Comparison of ENCODE assay signal across 8 cellular contexts in genomic region chr19:6811906-6812305, GRCh38. TPM values are rescaled to one million over a fixed set of nuclear protein-coding genes. Genes with fewer than 3 reads are reported as not detected.
DNase-seq lines count a peak whose midpoint lies in the region; ATAC-seq and TF ChIP-seq lines count a peak whose summit lies in the region.

No MANE protein-coding gene starts in this region.

- H3K36me3 ChIP-seq in CD4-positive, alpha-beta memory T cell (ENCODE audit: insufficient read depth, low read length) = no peaks in the 10 kb centered on the region
- no peaks in the 10 kb centered on the region for H3K36me3 ChIP-seq in transverse colon

- H3K4me1 ChIP-seq in CD4-positive, alpha-beta memory T cell (ENCODE audit: insufficient read depth, low read length) = peaks cover 51% of the 10 kb centered on the region
- H3K4me1 ChIP-seq in transverse colon = no peaks in the 10 kb centered on the region

- peak overlapping the region in 3 of 8 donors; percentile 43 to 83 (median 61) for H3K4me3 Mint-ChIP-seq in CD4-positive, alpha-beta memory T cell
- no peak overlapping the region for H3K4me3 Mint-ChIP-seq in activated B cell treated with CpG ODN at 0.5 μM for 24 hours

- CTCF ChIA-PET in CD4-positive, alpha-beta memory T cell (lab: Charles Lee; ENCODE audit: partially characterized antibody) = interaction anchor here (0.5 to 1.4 kb wide), 2 partner anchors 11 to 529 kb away, joined by 3 read pairs; no protein-coding TSS in a partner anchor
- CTCF ChIA-PET in activated B cell treated with CpG ODN at 0.5 μM for 24 hours (lab: Charles Lee) = interaction anchor here (1.3 kb wide), 1 partner anchor 9 kb away, joined by 3 read pairs; no protein-coding TSS in a partner anchor

- peak in 2 of 5 donors; percentile 22 to 29 for DNase-seq in CD4-positive, alpha-beta memory T cell
- peak; percentile 27 for DNase-seq in HuH-7 (ENCODE audit: low spot score)
- no peak for DNase-seq in activated B cell treated with CpG ODN at 0.5 μM for 24 hours
- DNase-seq in kidney glomerular epithelial cell (lab: John Stamatoyannopoulos, UW) = peak; percentile 29
- no peak for DNase-seq in COLO668 (lab: John Stamatoyannopoulos, UW; ENCODE audit: unreplicated experiment)
- DNase-seq in NCI-H510A treated with DMSO at 0.1 percent for 48 hours (lab: John Stamatoyannopoulos, UW) = no peak
- DNase-seq in transverse colon = no peak

- H3K36me3 Mint-ChIP-seq in CD4-positive, alpha-beta memory T cell = peaks cover 25 to 29% of the 10 kb centered on the region in 2 donors
- H3K36me3 Mint-ChIP-seq in activated B cell treated with CpG ODN at 0.5 μM for 24 hours (ENCODE audit: low read depth) = peaks cover 37% of the 10 kb centered on the region

- H3K27ac Mint-ChIP-seq in CD4-positive, alpha-beta memory T cell = peak overlapping the region; percentile 44 to 94 (median 90)
- H3K27ac Mint-ChIP-seq in activated B cell treated with CpG ODN at 0.5 μM for 24 hours = peak overlapping the region; percentile 21

- no peak overlapping the region for H3K4me3 ChIP-seq in CD4-positive, alpha-beta memory T cell (ENCODE audit: low read length in 2 of 2)
- H3K4me3 ChIP-seq in transverse colon = no peak overlapping the region

- H3K4me1 Mint-ChIP-seq in CD4-positive, alpha-beta memory T cell = peaks cover 47 to 83% (median 62%) of the 10 kb centered on the region in 4 donors
- H3K4me1 Mint-ChIP-seq in activated B cell treated with CpG ODN at 0.5 μM for 24 hours = peaks cover 58% of the 10 kb centered on the region

- H3K9me3 ChIP-seq in CD4-positive, alpha-beta memory T cell (ENCODE audit: control insufficient read depth in 1 of 2, low read length in 2 of 2) = no peaks in the 10 kb centered on the region
- no peaks in the 10 kb centered on the region for H3K9me3 ChIP-seq in transverse colon

- intact Hi-C loops in CD4-positive, alpha-beta memory T cell (cut with micrococcal nuclease) = no loop called here
- intact Hi-C loops in activated B cell treated with CpG ODN at 0.5 μM for 24 hours (cut with micrococcal nuclease) (no loop called here), transverse colon (cut with DNase I; ENCODE audit: low total_unique reads) (no loop called here)

- in situ Hi-C loops in transverse colon (cut with MboI; ENCODE audit: low pct_ligation_motif_present in 1 of 4, low pct_unique_long_range_greater_than_20kb in 1 of 4, low sequenced_read_pairs in 3 of 4) = no loop called here

- H3K27me3 Mint-ChIP-seq in CD4-positive, alpha-beta memory T cell = no peaks in the 10 kb centered on the region
- no peaks in the 10 kb centered on the region for H3K27me3 Mint-ChIP-seq in activated B cell treated with CpG ODN at 0.5 μM for 24 hours

- no peak for TF ChIP-seq POLR2A in transverse colon (IDR thresholded peaks at IDR 0.05)

- 67 to 68% methylated on average over 1 to 2 of the region's 2 CpGs for WGBS in transverse colon (ENCODE audit: low coverage in 1 of 2), 2 donors

- POLR2A ChIA-PET in CD4-positive, alpha-beta memory T cell (lab: Charles Lee; ENCODE audit: partially characterized antibody) = interaction anchor here (1.8 to 6.4 kb wide), 2 partner anchors 10 to 39 kb away, joined by 6 to 59 read pairs; partner anchors contain the start of gene VAV1
- POLR2A ChIA-PET in activated B cell treated with CpG ODN at 0.5 μM for 24 hours (lab: Charles Lee) = interaction anchor here (1.9 kb wide), 1 partner anchor 9 kb away, joined by 10 read pairs; no protein-coding TSS in a partner anchor

- ATAC-seq in activated B cell treated with CpG ODN at 0.5 μM for 24 hours (ENCODE audit: low read depth) (peak; percentile 34), GM18858 (IDR thresholded peaks at IDR 0.05; ENCODE audit: unreplicated experiment) (no peak)

- no peak overlapping the region for H3K27ac ChIP-seq in CD4-positive, alpha-beta memory T cell (ENCODE audit: low read depth, low read length)
- H3K27ac ChIP-seq in transverse colon = no peak overlapping the region

- H3K9me3 Mint-ChIP-seq in CD4-positive, alpha-beta memory T cell = peaks cover 0 to 2% (median 0%) of the 10 kb centered on the region in 8 donors
- peaks cover 3% of the 10 kb centered on the region for H3K9me3 Mint-ChIP-seq in activated B cell treated with CpG ODN at 0.5 μM for 24 hours

- no peak for TF ChIP-seq CTCF in activated B cell treated with CpG ODN at 0.5 μM for 24 hours (IDR thresholded peaks at IDR 0.05)
- no peak for TF ChIP-seq CTCF in transverse colon (IDR thresholded peaks at IDR 0.05)

- TF ChIP-seq EP300 in transverse colon (IDR thresholded peaks at IDR 0.05; ENCODE audit: low read depth) = no peak

- H3K27me3 ChIP-seq in CD4-positive, alpha-beta memory T cell (ENCODE audit: insufficient read depth, low read length) = no peaks in the 10 kb centered on the region
- H3K27me3 ChIP-seq in transverse colon = no peaks in the 10 kb centered on the region

RNA-seq across cellular contexts. Expression of gene VAV1, which starts 39.4 kb away (rescaled TPM):
- 10 to 100 TPM; 82.5 to 87.6 TPM for total RNA-seq in CD4-positive, alpha-beta memory T cell
- polyA plus RNA-seq in CD4-positive, alpha-beta memory T cell = 10 to 100 TPM; 16.0 to 23.9 TPM
- 105 and 121 TPM in 2 replicates for total RNA-seq in activated B cell treated with CpG ODN at 0.5 μM for 24 hours
- 10 to 100 TPM in 1 of 4 donors, 1 to 10 TPM in 2, under 1 TPM in 1; 0.60 to 10.8 (median 6.0) TPM for total RNA-seq in transverse colon

RNA-seq across cellular contexts. Expression of gene SH2D3A, which starts 44.7 kb away (rescaled TPM):
- total RNA-seq in CD4-positive, alpha-beta memory T cell = 10 to 100 TPM; 59.3 to 64.3 TPM
- 10 to 100 TPM; 26.9 to 37.9 TPM for polyA plus RNA-seq in CD4-positive, alpha-beta memory T cell
- total RNA-seq in activated B cell treated with CpG ODN at 0.5 μM for 24 hours = 18.7 and 22.6 TPM in 2 replicates
- total RNA-seq in transverse colon = 100 to 1,000 TPM in 1 of 4 donors, 10 to 100 TPM in 3; 41.4 to 127 (median 55.5) TPM

Comparison
In these comparisons a context has a peak if more than half of its experiments do, and no peak if none do; other contexts are left out.
1. DNase-seq: peak in HuH-7 (single experiment) and kidney glomerular epithelial cell (single experiment); none in activated B cell treated with CpG ODN at 0.5 μM for 24 hours (single experiment), COLO668 (single experiment), NCI-H510A treated with DMSO at 0.1 percent for 48 hours (single experiment) and transverse colon (single experiment).